Comparison of ENCODE assay signal across 12 cellular contexts in genomic region chr2:25372405-25373268, GRCh38. TPM values are rescaled to one million over a fixed set of nuclear protein-coding genes. Genes with fewer than 3 reads are reported as not detected.
DNase-seq lines count a peak whose midpoint lies in the region; ATAC-seq and TF ChIP-seq lines count a peak whose summit lies in the region.
"Had no signal": no experiment of that assay in that cellular context is flagged by ENCODE, and none has a peak within 500 bp of the region (broad histone marks: within the 10 kb centered on the region; RNA-seq: fewer than 3 reads in every experiment).

No MANE protein-coding gene starts in this region.

- in situ Hi-C loops in mammary epithelial cell (cut with MboI; ENCODE audit: low sequenced_read_pairs in 2 of 2) = no loop called here

- H3K9me3 ChIP-seq in mammary epithelial cell (replicated peaks; ENCODE audit: insufficient read depth, low read length) = no peaks in the 10 kb centered on the region

- 61% methylated on average over 10 of the region's 25 CpGs for WGBS in mammary epithelial cell (ENCODE audit: low coverage, missing lambda C conversion rate)

- H4K20me1 ChIP-seq in mammary epithelial cell (ENCODE audit: insufficient read depth, low read length) = no peaks in the 10 kb centered on the region

- H3K79me2 ChIP-seq in mammary epithelial cell (ENCODE audit: insufficient read depth, low read length) = no peaks in the 10 kb centered on the region

- H3K4me1 ChIP-seq in mammary epithelial cell (ENCODE audit: insufficient read depth, low read length) = peaks cover 26% of the 10 kb centered on the region

- H3K4me3 ChIP-seq in mammary epithelial cell (replicated peaks in 1 of 3; ENCODE audit: insufficient read depth in 1 of 3, low read depth in 2 of 3, low read length in 3 of 3) = no peak overlapping the region

- no peaks in the 10 kb centered on the region for H3K9me3 Mint-ChIP-seq in activated naive CD8-positive, alpha-beta T cell treated with anti-CD3 and anti-CD28 coated beads, Interleukin-2, amount 10 ng/mL, durations not matched to agents 7 days and 5 days
- H3K9me3 Mint-ChIP-seq in activated naive CD8-positive, alpha-beta T cell treated with anti-CD3 and anti-CD28 coated beads, Interleukin-2, amount 50 U/mL, for 24 hours = no peaks in the 10 kb centered on the region
- no peaks in the 10 kb centered on the region for H3K9me3 Mint-ChIP-seq in mesothelial cell of epicardium
- H3K9me3 Mint-ChIP-seq: CD4-positive, CD25-positive, alpha-beta regulatory T cell had no signal

- no peak for TF ChIP-seq CTCF in mammary epithelial cell (conservative IDR thresholded peaks at IDR 0.05 in 1 of 2, IDR thresholded peaks at IDR 0.05 in 1 of 2; ENCODE audit: extremely low read depth in 1 of 2, insufficient read depth in 1 of 2, low read depth in 1 of 2, low read length in 2 of 2)
- TF ChIP-seq CTCF in mesothelial cell of epicardium (IDR thresholded peaks at IDR 0.05; ENCODE audit: unreplicated experiment) = no peak
- TF ChIP-seq CTCF in GM20000 (IDR thresholded peaks at IDR 0.05; ENCODE audit: extremely low read depth, missing control alignments) = no peak

- no TSS peak for BruUV-seq in mammary epithelial cell (replicated peaks; lab: Mats Ljungman, UMichigan)

- intact Hi-C loops in mammary epithelial cell (cut with micrococcal nuclease) = no loop called here

- DNase-seq in activated naive CD8-positive, alpha-beta T cell treated with anti-CD3 and anti-CD28 coated beads, Interleukin-2, amount 10 ng/mL, durations not matched to agents 7 days and 5 days = peak; percentile 18
- no peak for DNase-seq in activated naive CD8-positive, alpha-beta T cell treated with anti-CD3 and anti-CD28 coated beads, Interleukin-2, amount 50 U/mL, for 24 hours
- DNase-seq in mammary epithelial cell (no peak), mesothelial cell of epicardium (ENCODE audit: low spot score in 2 of 2, unreplicated experiment in 2 of 2) (no peak), GM20000 (ENCODE audit: low spot score) (no peak)
- DNase-seq in stimulated activated CD4-positive, alpha-beta T cell treated with anti-CD3 and anti-CD28 coated beads, Interleukin-4, amount 100 ng/mL, for 4 hours = no peak
- DNase-seq: CD4-positive, CD25-positive, alpha-beta regulatory T cell; GDM1; KBM-7; NCI-H1694 treated with DMSO at 0.1 percent for 48 hours had no signal

- H3K4me1 Mint-ChIP-seq in activated naive CD8-positive, alpha-beta T cell treated with anti-CD3 and anti-CD28 coated beads, Interleukin-2, amount 10 ng/mL, durations not matched to agents 7 days and 5 days = peaks cover 12% of the 10 kb centered on the region
- peaks cover 17% of the 10 kb centered on the region for H3K4me1 Mint-ChIP-seq in activated naive CD8-positive, alpha-beta T cell treated with anti-CD3 and anti-CD28 coated beads, Interleukin-2, amount 50 U/mL, for 24 hours
- peaks cover 46% of the 10 kb centered on the region for H3K4me1 Mint-ChIP-seq in mesothelial cell of epicardium

- dilution Hi-C loops in mammary epithelial cell (cut with HindIII; ENCODE audit: low sequenced_read_pairs) = loop anchor here (5.0 kb wide), 2 partner anchors 45 to 105 kb away; no protein-coding TSS in a partner anchor

- no peaks in the 10 kb centered on the region for H3K27me3 Mint-ChIP-seq in activated naive CD8-positive, alpha-beta T cell treated with anti-CD3 and anti-CD28 coated beads, Interleukin-2, amount 10 ng/mL, durations not matched to agents 7 days and 5 days
- no peaks in the 10 kb centered on the region for H3K27me3 Mint-ChIP-seq in activated naive CD8-positive, alpha-beta T cell treated with anti-CD3 and anti-CD28 coated beads, Interleukin-2, amount 50 U/mL, for 24 hours
- no peaks in the 10 kb centered on the region for H3K27me3 Mint-ChIP-seq in mesothelial cell of epicardium (ENCODE audit: low read depth)
- H3K27me3 Mint-ChIP-seq: CD4-positive, CD25-positive, alpha-beta regulatory T cell had no signal

- peak overlapping the region; percentile 21 for H2AFZ ChIP-seq in mammary epithelial cell (ENCODE audit: low read depth, low read length)

- H3K27ac ChIP-seq in mammary epithelial cell (ENCODE audit: insufficient read depth, low read depth, low read length) = no peak overlapping the region
- H3K27ac ChIP-seq in temporal lobe (ENCODE audit: low read depth, low read length) = peak overlapping the region; percentile 45

- ATAC-seq in activated naive CD8-positive, alpha-beta T cell treated with anti-CD3 and anti-CD28 coated beads, Interleukin-2, amount 10 ng/mL, durations not matched to agents 7 days and 5 days (ENCODE audit: low read depth) = no peak
- no peak for ATAC-seq in activated naive CD8-positive, alpha-beta T cell treated with anti-CD3 and anti-CD28 coated beads, Interleukin-2, amount 50 U/mL, for 24 hours
- no peak for ATAC-seq in HG03175 (IDR thresholded peaks at IDR 0.05; ENCODE audit: unreplicated experiment)

- H3K4me3 Mint-ChIP-seq in activated naive CD8-positive, alpha-beta T cell treated with anti-CD3 and anti-CD28 coated beads, Interleukin-2, amount 10 ng/mL, durations not matched to agents 7 days and 5 days = no peak overlapping the region
- no peak overlapping the region for H3K4me3 Mint-ChIP-seq in activated naive CD8-positive, alpha-beta T cell treated with anti-CD3 and anti-CD28 coated beads, Interleukin-2, amount 50 U/mL, for 24 hours
- no peak overlapping the region for H3K4me3 Mint-ChIP-seq in mesothelial cell of epicardium
- H3K4me3 Mint-ChIP-seq: CD4-positive, CD25-positive, alpha-beta regulatory T cell had no signal

- H3K27ac Mint-ChIP-seq in activated naive CD8-positive, alpha-beta T cell treated with anti-CD3 and anti-CD28 coated beads, Interleukin-2, amount 10 ng/mL, durations not matched to agents 7 days and 5 days = no peak overlapping the region
- H3K27ac Mint-ChIP-seq in activated naive CD8-positive, alpha-beta T cell treated with anti-CD3 and anti-CD28 coated beads, Interleukin-2, amount 50 U/mL, for 24 hours = no peak overlapping the region
- peak overlapping the region; percentile 21 for H3K27ac Mint-ChIP-seq in mesothelial cell of epicardium
- H3K27ac Mint-ChIP-seq: CD4-positive, CD25-positive, alpha-beta regulatory T cell had no signal

- no peak overlapping the region for H3K9ac ChIP-seq in mammary epithelial cell (ENCODE audit: insufficient read depth, low read length)

- H3K36me3 Mint-ChIP-seq in activated naive CD8-positive, alpha-beta T cell treated with anti-CD3 and anti-CD28 coated beads, Interleukin-2, amount 10 ng/mL, durations not matched to agents 7 days and 5 days = peaks cover 5% of the 10 kb centered on the region
- H3K36me3 Mint-ChIP-seq in activated naive CD8-positive, alpha-beta T cell treated with anti-CD3 and anti-CD28 coated beads, Interleukin-2, amount 50 U/mL, for 24 hours (ENCODE audit: low read depth) = peaks cover 2% of the 10 kb centered on the region
- peaks cover 2% of the 10 kb centered on the region for H3K36me3 Mint-ChIP-seq in mesothelial cell of epicardium

- H3K36me3 ChIP-seq in mammary epithelial cell (ENCODE audit: insufficient read depth, low read length) = no peaks in the 10 kb centered on the region

- POLR2A ChIA-PET in activated naive CD8-positive, alpha-beta T cell treated with anti-CD3 and anti-CD28 coated beads, Interleukin-2, amount 10 ng/mL, durations not matched to agents 7 days and 5 days (lab: Charles Lee) = no interaction called here

- CTCF ChIA-PET in mammary epithelial cell (lab: Charles Lee; ENCODE audit: low non-redundant PET) = no interaction called here

- H3K27me3 ChIP-seq in mammary epithelial cell (ENCODE audit: insufficient read depth, low read length) = no peaks in the 10 kb centered on the region

- no peak overlapping the region for H3K4me2 ChIP-seq in mammary epithelial cell (ENCODE audit: insufficient read depth, low read depth, low read length)

RNA-seq across cellular contexts. Expression of gene DNMT3A, which starts 30.9 kb away (rescaled TPM):
- total RNA-seq in activated naive CD8-positive, alpha-beta T cell treated with anti-CD3 and anti-CD28 coated beads, Interleukin-2, amount 10 ng/mL, durations not matched to agents 7 days and 5 days = 10 to 100 TPM; 76.7 to 84.7 TPM
- total RNA-seq in mammary epithelial cell (10 to 100 TPM in 1 of 2 donors, 1 to 10 TPM in 1; 9.6 to 14.2 TPM), mesothelial cell of epicardium (210 to 219 TPM (median 215 TPM) in 3 replicates), temporal lobe (39.8 TPM)
- 1.7 TPM for polyA plus RNA-seq in mammary epithelial cell
- polyA minus RNA-seq in mammary epithelial cell = 31.7 TPM
